ENCODE assay signal across 1 cellular context in genomic region chr17:42920922-42921321, GRCh38.
A peak's percentile ranks its signal among the peaks of the same experiment; 100 is the strongest.
TF ChIP-seq lines count a peak whose summit lies in the region.

No MANE protein-coding gene starts in this region.

TF ChIP-seq in HepG2, 621 proteins besides CTCF, POLR2A, EP300 and RAD21 (continued from another document and continues in another):
- no peak for TF ChIP-seq PREB (CRISPR knock-in tag; IDR thresholded peaks at IDR 0.05)
- peak; percentile 58; the same call in 1 of the 2 replicates for TF ChIP-seq FOXP4 (CRISPR knock-in tag; IDR thresholded peaks at IDR 0.05)
- no peak for TF ChIP-seq ZNF280D (CRISPR knock-in tag; IDR thresholded peaks at IDR 0.05)
- no peak for TF ChIP-seq ZNF639 (CRISPR knock-in tag; conservative IDR thresholded peaks at IDR 0.05)
- TF ChIP-seq NR2F6 (IDR thresholded peaks at IDR 0.05): peak; percentile 17; the same call in 1 of the 2 replicates
- peak; percentile 13; the same call in 1 of the 2 replicates for TF ChIP-seq NR2F6 (CRISPR knock-in tag; IDR thresholded peaks at IDR 0.05)
- no peak for TF ChIP-seq RBFOX2 (IDR thresholded peaks at IDR 0.05; ENCODE audit: low read depth, low read length)
- no peak for TF ChIP-seq ZNF552 (CRISPR knock-in tag; IDR thresholded peaks at IDR 0.05; ENCODE audit: borderline replicate concordance)
- TF ChIP-seq EZH2 (conservative IDR thresholded peaks at IDR 0.05; ENCODE audit: low read depth, low read length): no peak
- TF ChIP-seq ZNF260 (CRISPR knock-in tag; IDR thresholded peaks at IDR 0.05; ENCODE audit: borderline replicate concordance, low read depth): no peak
- TF ChIP-seq AKAP8 (CRISPR knock-in tag; IDR thresholded peaks at IDR 0.05): 0 out of 2 replicates have a peak, but pooled peaks have one; percentile 1
- TF ChIP-seq ZBTB39 (CRISPR knock-in tag; IDR thresholded peaks at IDR 0.05): no peak
- no peak for TF ChIP-seq SMAD3 (CRISPR knock-in tag; IDR thresholded peaks at IDR 0.05)
- 0 out of 2 replicates have a peak, but pooled peaks have one; percentile 53 for TF ChIP-seq SIX1 (CRISPR knock-in tag; IDR thresholded peaks at IDR 0.05; ENCODE audit: borderline replicate concordance)
- no peak for TF ChIP-seq SSRP1 (CRISPR knock-in tag; IDR thresholded peaks at IDR 0.05)
- no peak for TF ChIP-seq HES4 (CRISPR knock-in tag; IDR thresholded peaks at IDR 0.05; ENCODE audit: borderline replicate concordance)
- no peak for TF ChIP-seq CENPX (CRISPR knock-in tag; IDR thresholded peaks at IDR 0.05)
- no peak for TF ChIP-seq RFXAP (CRISPR knock-in tag; IDR thresholded peaks at IDR 0.05; ENCODE audit: borderline replicate concordance)
- no peak for TF ChIP-seq HOXA3 (CRISPR knock-in tag; IDR thresholded peaks at IDR 0.05)
- no peak for TF ChIP-seq KAT2B (IDR thresholded peaks at IDR 0.05; ENCODE audit: borderline replicate concordance, low read depth, low read length)
- no peak; the same call in none of the 2 replicates for TF ChIP-seq ZNF430 (CRISPR knock-in tag; IDR thresholded peaks at IDR 0.05)
- no peak for TF ChIP-seq ZNF782 (CRISPR knock-in tag; IDR thresholded peaks at IDR 0.05; ENCODE audit: borderline replicate concordance)
- no peak for TF ChIP-seq ATF7-NPFF (CRISPR knock-in tag; IDR thresholded peaks at IDR 0.05; ENCODE audit: low read depth)
- no peak for TF ChIP-seq ETV6 (CRISPR knock-in tag; conservative IDR thresholded peaks at IDR 0.05)
- 0 out of 2 replicates have a peak, but pooled peaks have one; percentile 4 for TF ChIP-seq ZMYM3 (CRISPR knock-in tag; IDR thresholded peaks at IDR 0.05)
- TF ChIP-seq SOX13 (IDR thresholded peaks at IDR 0.05): peak; percentile 73; the same call in 1 of the 2 replicates
- TF ChIP-seq SOX13 (CRISPR knock-in tag; conservative IDR thresholded peaks at IDR 0.05 in 1 of 2, IDR thresholded peaks at IDR 0.05 in 1 of 2): peak in 1 of 2 experiments; percentile 92; a peak in 2 of 4 replicates
- no peak for TF ChIP-seq HHEX (CRISPR knock-in tag; IDR thresholded peaks at IDR 0.05)
- no peak for TF ChIP-seq SIN3B (IDR thresholded peaks at IDR 0.05; ENCODE audit: low read length)
- no peak for TF ChIP-seq HNRNPUL1 (IDR thresholded peaks at IDR 0.05; ENCODE audit: low read depth, low read length)
- TF ChIP-seq ERF (CRISPR knock-in tag; IDR thresholded peaks at IDR 0.05): peak; percentile 63; the same call in 1 of the 2 replicates
- no peak for TF ChIP-seq SOX6 (IDR thresholded peaks at IDR 0.05)
- peak; percentile 91 for TF ChIP-seq SOX6 (CRISPR knock-in tag; IDR thresholded peaks at IDR 0.05)
- TF ChIP-seq PHF20 (CRISPR knock-in tag; IDR thresholded peaks at IDR 0.05): no peak
- TF ChIP-seq PITX1 (CRISPR knock-in tag; IDR thresholded peaks at IDR 0.05): peak; percentile 56
- TF ChIP-seq ISL2 (CRISPR knock-in tag; IDR thresholded peaks at IDR 0.05): no peak
- no peak for TF ChIP-seq NR0B2 (CRISPR knock-in tag; IDR thresholded peaks at IDR 0.05)
- no peak for TF ChIP-seq CCDC6 (CRISPR knock-in tag; IDR thresholded peaks at IDR 0.05)
- no peak for TF ChIP-seq ZBTB34 (CRISPR knock-in tag; IDR thresholded peaks at IDR 0.05)
- TF ChIP-seq PHF5A (CRISPR knock-in tag; IDR thresholded peaks at IDR 0.05; ENCODE audit: low read depth, unreplicated experiment): no peak
- TF ChIP-seq RBM39 (IDR thresholded peaks at IDR 0.05; ENCODE audit: low read depth, low read length, poor library complexity, severe bottlenecking): no peak
- no peak for TF ChIP-seq HDAC6 (IDR thresholded peaks at IDR 0.05; ENCODE audit: low read depth, low read length)
- TF ChIP-seq ZBTB3 (CRISPR knock-in tag; IDR thresholded peaks at IDR 0.05; ENCODE audit: borderline replicate concordance, low read depth): no peak
- no peak for TF ChIP-seq ZBTB21 (CRISPR knock-in tag; IDR thresholded peaks at IDR 0.05)
- TF ChIP-seq PLSCR1 (CRISPR knock-in tag; IDR thresholded peaks at IDR 0.05; ENCODE audit: borderline replicate concordance): no peak
- peak in 1 of 2 experiments; percentile 30; a peak in 1 of 4 replicates for TF ChIP-seq KLF16 (CRISPR knock-in tag; IDR thresholded peaks at IDR 0.05)
- TF ChIP-seq MEIS1 (CRISPR knock-in tag; IDR thresholded peaks at IDR 0.05; ENCODE audit: borderline replicate concordance): no peak
- TF ChIP-seq KLF15 (CRISPR knock-in tag; IDR thresholded peaks at IDR 0.05; ENCODE audit: borderline replicate concordance): no peak
- no peak for TF ChIP-seq SRSF9 (IDR thresholded peaks at IDR 0.05; ENCODE audit: borderline replicate concordance, insufficient read depth, low read depth, low read length, poor library complexity, severe bottlenecking)
- TF ChIP-seq ZNF124 (CRISPR knock-in tag; IDR thresholded peaks at IDR 0.05): no peak
- TF ChIP-seq ZGPAT (CRISPR knock-in tag; IDR thresholded peaks at IDR 0.05): no peak
- TF ChIP-seq ARNT2 (CRISPR knock-in tag; IDR thresholded peaks at IDR 0.05; ENCODE audit: low read depth): no peak
- no peak for TF ChIP-seq KDM2A (CRISPR knock-in tag; IDR thresholded peaks at IDR 0.05; ENCODE audit: borderline replicate concordance, low read depth)
- TF ChIP-seq ZSCAN21 (CRISPR knock-in tag; IDR thresholded peaks at IDR 0.05; ENCODE audit: borderline replicate concordance): no peak
- TF ChIP-seq ZNF878 (CRISPR knock-in tag; IDR thresholded peaks at IDR 0.05): no peak
- no peak for TF ChIP-seq ZFP1 (CRISPR knock-in tag; IDR thresholded peaks at IDR 0.05)
- TF ChIP-seq SMAD9 (CRISPR knock-in tag; IDR thresholded peaks at IDR 0.05): no peak
- TF ChIP-seq SP4 (CRISPR knock-in tag; IDR thresholded peaks at IDR 0.05): no peak
- peak; percentile 32 for TF ChIP-seq TEAD3 (CRISPR knock-in tag; optimal IDR thresholded peaks at IDR 0.05; ENCODE audit: borderline replicate concordance)
- no peak for TF ChIP-seq ZNF530 (CRISPR knock-in tag; IDR thresholded peaks at IDR 0.05; ENCODE audit: low read depth)
- no peak for TF ChIP-seq ZNF354B (CRISPR knock-in tag; IDR thresholded peaks at IDR 0.05)
